19 cellular contexts compared by ENCODE assay signal in genomic region chr7:36490335-36490940, GRCh38.
DNase-seq lines count a peak whose midpoint lies in the region; ATAC-seq, FAIRE-seq and TF ChIP-seq lines count a peak whose summit lies in the region.
"Had no signal": no experiment of that assay in that cellular context is flagged by ENCODE, and none has a peak within 500 bp of the region (broad histone marks: within the 10 kb centered on the region; RNA-seq: fewer than 3 reads in every experiment).

No MANE protein-coding gene starts in this region.

- H3K36me3 Mint-ChIP-seq in MCF 10A (ENCODE audit: insufficient read depth, unreplicated experiment) (no peaks in the 10 kb centered on the region), brain (no peaks in the 10 kb centered on the region), GM23338 (ENCODE audit: low read depth) (no peaks in the 10 kb centered on the region)

- H3K27ac ChIP-seq in breast epithelium (no peak overlapping the region), keratinocyte (ENCODE audit: control insufficient read depth, insufficient read depth, low read length) (no peak overlapping the region), aorta (ENCODE audit: low read depth in 1 of 2, low read length in 2 of 2) (no peak overlapping the region), MM.1S (ENCODE audit: low read length) (no peak overlapping the region), GM23338 (ENCODE audit: low read depth) (no peak overlapping the region)
- H3K27ac ChIP-seq: C4-2B had no signal

- H3K27ac Mint-ChIP-seq in MCF 10A (ENCODE audit: low read depth, unreplicated experiment) = no peak overlapping the region
- H3K27ac Mint-ChIP-seq in brain = peak overlapping the region in 4 of 5 experiments; percentile 15 to 31 (median 26)
- no peak overlapping the region for H3K27ac Mint-ChIP-seq in GM23338

- TF ChIP-seq CTCF in MCF 10A (IDR thresholded peaks at IDR 0.05; ENCODE audit: unreplicated experiment) = no peak
- TF ChIP-seq CTCF in breast epithelium (IDR thresholded peaks at IDR 0.05) = no peak
- TF ChIP-seq CTCF in brain (conservative IDR thresholded peaks at IDR 0.05) = no peak
- no peak for TF ChIP-seq CTCF in keratinocyte (optimal IDR thresholded peaks at IDR 0.05 in 1 of 3, IDR thresholded peaks at IDR 0.05 in 1 of 3, conservative IDR thresholded peaks at IDR 0.05 in 1 of 3; ENCODE audit: extremely low read depth in 1 of 3, insufficient read depth in 2 of 3, low read length in 3 of 3)
- no peak for TF ChIP-seq CTCF in MM.1S (IDR thresholded peaks at IDR 0.05; ENCODE audit: low read length)
- no peak for TF ChIP-seq CTCF in GM23338 (conservative IDR thresholded peaks at IDR 0.05; ENCODE audit: low read depth in 2 of 2)

- no peaks in the 10 kb centered on the region for H3K4me1 ChIP-seq in breast epithelium
- no peaks in the 10 kb centered on the region for H3K4me1 ChIP-seq in keratinocyte (ENCODE audit: control insufficient read depth, extremely low read depth, insufficient read depth, low read length)
- H3K4me1 ChIP-seq in aorta (ENCODE audit: control insufficient read depth in 1 of 2, insufficient read depth in 2 of 2, low read length in 2 of 2) = no peaks in the 10 kb centered on the region
- no peaks in the 10 kb centered on the region for H3K4me1 ChIP-seq in MM.1S (ENCODE audit: low read length)
- H3K4me1 ChIP-seq in GM23338 (ENCODE audit: insufficient read depth) = no peaks in the 10 kb centered on the region

- DNase-seq in MCF 10A (ENCODE audit: unreplicated experiment) (peak; percentile 21), breast epithelium (ENCODE audit: low spot score in 2 of 2) (no peak), keratinocyte (ENCODE audit: low read depth, low spot score) (no peak), 8988T (no peak), aorta (no peak), MM.1S (no peak), GM23338 (ENCODE audit: low spot score) (no peak)
- DNase-seq: COR-L47, DMS53, IMR-90, NCI-H146, NCI-H2081 treated with DMSO at 0.1 percent for 48 hours, NCI-H226, SHP77 treated with DMSO at 0.1 percent for 48 hours had no signal

- dilution Hi-C loops in keratinocyte (cut with MboI; ENCODE audit: extremely low pct_ligation_motif_present, low sequenced_read_pairs) = loop anchor here (25.0 kb wide), 2 partner anchors 172 to 722 kb away; no protein-coding TSS in a partner anchor

- H3K27me3 Mint-ChIP-seq in MCF 10A (ENCODE audit: insufficient read depth, unreplicated experiment) (no peaks in the 10 kb centered on the region), brain (no peaks in the 10 kb centered on the region), GM23338 (ENCODE audit: insufficient read depth, low read depth, poor library complexity) (no peaks in the 10 kb centered on the region)

- ATAC-seq in aorta (ENCODE audit: low FRiP score) (no peak), GM23338 (no peak)
- ATAC-seq: HCT116 had no signal

- no peaks in the 10 kb centered on the region for H3K9me3 ChIP-seq in breast epithelium
- no peaks in the 10 kb centered on the region for H3K9me3 ChIP-seq in keratinocyte (ENCODE audit: control insufficient read depth, low read depth, low read length)
- H3K9me3 ChIP-seq in aorta (ENCODE audit: control insufficient read depth, low read length) = peaks cover 1% of the 10 kb centered on the region
- H3K9me3 ChIP-seq in MM.1S (replicated peaks; ENCODE audit: insufficient read depth, low read length) = no peaks in the 10 kb centered on the region

- no peak overlapping the region for H3K4me3 ChIP-seq in breast epithelium
- H3K4me3 ChIP-seq in keratinocyte (ENCODE audit: control insufficient read depth in 2 of 3, extremely low read depth in 1 of 3, insufficient read depth in 2 of 3, low read depth in 1 of 3, low read length in 3 of 3) = no peak overlapping the region
- no peak overlapping the region for H3K4me3 ChIP-seq in aorta (ENCODE audit: low read length in 2 of 2)
- H3K4me3 ChIP-seq in MM.1S (ENCODE audit: low read length) = no peak overlapping the region
- no peak overlapping the region for H3K4me3 ChIP-seq in GM23338

- H3K9me1 ChIP-seq in keratinocyte (ENCODE audit: control insufficient read depth, extremely low read depth, insufficient read depth, low read length) = no peaks in the 10 kb centered on the region

- H3K9me2 ChIP-seq in MM.1S (replicated peaks; ENCODE audit: insufficient read depth, low read length) = no peaks in the 10 kb centered on the region
- no peaks in the 10 kb centered on the region for H3K9me2 ChIP-seq in GM23338 (ENCODE audit: insufficient read depth)

- no TSS peak for BruUV-seq in MCF 10A (replicated peaks; lab: Mats Ljungman, UMichigan)

- H3K9me3 Mint-ChIP-seq in MCF 10A (ENCODE audit: unreplicated experiment) (no peaks in the 10 kb centered on the region), brain (peaks cover 1 to 22% (median 10%) of the 10 kb centered on the region in 5 experiments), GM23338 (peaks cover 8% of the 10 kb centered on the region; the same call in 2 of the 3 replicates)

- no peak overlapping the region for H3K4me2 ChIP-seq in keratinocyte (ENCODE audit: control insufficient read depth, extremely low read depth, insufficient read depth, low read depth, low read length)
- no peak overlapping the region for H3K4me2 ChIP-seq in MM.1S (ENCODE audit: low read depth, low read length)
- H3K4me2 ChIP-seq in GM23338 = no peak overlapping the region

- intact Hi-C loops in MCF 10A (cut with micrococcal nuclease) = no loop called here
- intact Hi-C loops in breast epithelium (cut with DNase I; ENCODE audit: low total_unique reads) = no loop called here
- intact Hi-C loops in aorta (cut with DNase I) = no loop called here

- POLR2A ChIA-PET in MCF 10A (lab: Yijun Ruan, JAX) = interaction anchor here (0.7 to 1.6 kb wide), 6 partner anchors 16 to 710 kb away, joined by 3 to 4 read pairs (median 3); no protein-coding TSS in a partner anchor

- peak; percentile 53 for FAIRE-seq in keratinocyte (lab: Jason Lieb, UNC)
- FAIRE-seq: GM12891, GM19239 had no signal

- H2AFZ ChIP-seq in keratinocyte (ENCODE audit: control insufficient read depth, low read length) = no peak overlapping the region
- H2AFZ ChIP-seq in MM.1S (ENCODE audit: low read length) = no peak overlapping the region
- no peak overlapping the region for H2AFZ ChIP-seq in GM23338

- H3K79me2 ChIP-seq in keratinocyte (ENCODE audit: control insufficient read depth, insufficient read depth, low read length) = no peaks in the 10 kb centered on the region
- no peaks in the 10 kb centered on the region for H3K79me2 ChIP-seq in MM.1S (ENCODE audit: low read length)
- no peaks in the 10 kb centered on the region for H3K79me2 ChIP-seq in GM23338 (replicated peaks; ENCODE audit: insufficient read depth)

- H3K4me1 Mint-ChIP-seq in MCF 10A (ENCODE audit: insufficient read depth, unreplicated experiment) (peaks cover 21% of the 10 kb centered on the region), brain (peaks cover 14% of the 10 kb centered on the region), GM23338 (no peaks in the 10 kb centered on the region)

- H3K36me3 ChIP-seq in breast epithelium = no peaks in the 10 kb centered on the region
- H3K36me3 ChIP-seq in keratinocyte (ENCODE audit: control insufficient read depth in 2 of 2, extremely low read depth in 1 of 2, insufficient read depth in 2 of 2, low read length in 2 of 2) = no peaks in the 10 kb centered on the region
- H3K36me3 ChIP-seq in aorta (ENCODE audit: control insufficient read depth in 1 of 2, insufficient read depth in 2 of 2, low read length in 1 of 2) = no peaks in the 10 kb centered on the region
- H3K36me3 ChIP-seq in MM.1S (replicated peaks; ENCODE audit: insufficient read depth, low read length) = no peaks in the 10 kb centered on the region
- no peaks in the 10 kb centered on the region for H3K36me3 ChIP-seq in GM23338 (ENCODE audit: insufficient read depth)

- H3F3A ChIP-seq in MM.1S (ENCODE audit: insufficient read depth, low read length) (no peaks in the 10 kb centered on the region), GM23338 (replicated peaks; ENCODE audit: low read depth) (no peaks in the 10 kb centered on the region)

- H4K20me1 ChIP-seq in keratinocyte (ENCODE audit: control insufficient read depth, extremely low read depth, insufficient read depth, low read length) (no peaks in the 10 kb centered on the region), MM.1S (ENCODE audit: insufficient read depth, low read length) (no peaks in the 10 kb centered on the region), GM23338 (replicated peaks; ENCODE audit: insufficient read depth) (no peaks in the 10 kb centered on the region)

- H3K4me3 Mint-ChIP-seq in MCF 10A (ENCODE audit: unreplicated experiment) = no peak overlapping the region
- no peak overlapping the region for H3K4me3 Mint-ChIP-seq in brain
- H3K4me3 Mint-ChIP-seq in GM23338 = no peak overlapping the region

- no peaks in the 10 kb centered on the region for H3K27me3 ChIP-seq in breast epithelium
- no peaks in the 10 kb centered on the region for H3K27me3 ChIP-seq in keratinocyte (ENCODE audit: control insufficient read depth, extremely low read depth, insufficient read depth, low read length)
- no peaks in the 10 kb centered on the region for H3K27me3 ChIP-seq in aorta (ENCODE audit: control insufficient read depth in 1 of 2, insufficient read depth in 2 of 2, low read length in 1 of 2)
- no peaks in the 10 kb centered on the region for H3K27me3 ChIP-seq in MM.1S (replicated peaks; ENCODE audit: insufficient read depth, low read length)
- H3K27me3 ChIP-seq in GM23338 (ENCODE audit: insufficient read depth) = no peaks in the 10 kb centered on the region

- 34 to 41% methylated on average over 5 of the region's 5 CpGs for WGBS in aorta, 2 donors

- H3K9ac ChIP-seq in keratinocyte (ENCODE audit: control insufficient read depth, extremely low read depth, insufficient read depth, low read length) (no peak overlapping the region), MM.1S (ENCODE audit: low read length) (no peak overlapping the region)

- no peak for TF ChIP-seq POLR2A in breast epithelium (IDR thresholded peaks at IDR 0.05)

- CTCF ChIA-PET in MCF 10A (lab: Yijun Ruan, JAX) = interaction anchor here (0.6 to 8.7 kb wide), 17 partner anchors 9 to 709 kb away, joined by 3 to 157 read pairs (median 4); no protein-coding TSS in a partner anchor

TF ChIP-seq in GM23338, 12 proteins besides CTCF, POLR2A, EP300 and RAD21 (continues in another document):
- TF ChIP-seq JUNB (IDR thresholded peaks at IDR 0.05; ENCODE audit: unreplicated experiment) = no peak
- TF ChIP-seq ZNF331 (CRISPR knock-in tag; IDR thresholded peaks at IDR 0.05; ENCODE audit: low read depth) = no peak
- TF ChIP-seq POLR2AphosphoS5 (IDR thresholded peaks at IDR 0.05; ENCODE audit: low read depth) = no peak
- no peak for TF ChIP-seq EZH2 (IDR thresholded peaks at IDR 0.05; ENCODE audit: low read depth, unreplicated experiment)
- TF ChIP-seq ZNF114 (CRISPR knock-in tag; IDR thresholded peaks at IDR 0.05) = no peak

Comparison
In these comparisons a context has a peak if more than half of its experiments do, and no peak if none do; other contexts are left out.
1. H3K27ac Mint-ChIP-seq: peak in brain (4 of 5); none in MCF 10A (single experiment) and GM23338 (single experiment).